ENCODE assay signal across 3 cellular contexts in the genomic region with DNA sequence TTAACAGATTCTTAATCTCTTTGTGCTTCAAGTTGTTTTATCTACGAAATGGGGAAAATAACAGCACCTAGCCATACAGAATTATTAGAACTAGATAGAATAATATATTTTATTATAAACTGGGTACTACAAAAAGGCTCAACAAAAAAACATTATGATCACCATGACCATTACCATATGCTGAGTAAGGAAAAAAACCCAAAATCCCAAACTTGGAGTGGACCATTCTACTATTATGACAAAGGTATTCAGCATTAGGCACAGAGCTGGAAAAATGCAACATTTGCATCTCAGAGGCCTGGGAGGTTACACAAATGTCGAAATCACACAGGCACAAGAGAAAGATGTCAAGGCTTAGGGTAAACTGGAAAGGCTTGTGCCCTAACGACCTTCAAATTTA.
TF ChIP-seq lines count a peak whose summit lies in the region.

No MANE protein-coding gene starts in this region.

TF ChIP-seq in HepG2, 621 proteins besides CTCF, POLR2A, EP300 and RAD21:
- TF ChIP-seq ZFP90 (CRISPR knock-in tag; IDR thresholded peaks at IDR 0.05; ENCODE audit: borderline replicate concordance) (no peak), ZBTB7B (CRISPR knock-in tag; IDR thresholded peaks at IDR 0.05) (no peak), NCOA1 (CRISPR knock-in tag; IDR thresholded peaks at IDR 0.05) (no peak), GTF3A (CRISPR knock-in tag; conservative IDR thresholded peaks at IDR 0.05) (no peak), ZNF7 (CRISPR knock-in tag; IDR thresholded peaks at IDR 0.05) (no peak), ETV6 (CRISPR knock-in tag; conservative IDR thresholded peaks at IDR 0.05) (no peak), MAFK (conservative IDR thresholded peaks at IDR 0.05 in 1 of 2, IDR thresholded peaks at IDR 0.05 in 1 of 2; ENCODE audit: low read length in 2 of 2) (peak; percentile 86 to 91), ARNT (IDR thresholded peaks at IDR 0.05) (no peak), MAFF (IDR thresholded peaks at IDR 0.05; ENCODE audit: low read depth, low read length) (peak; percentile 85)
- TF ChIP-seq, protein P1, sequence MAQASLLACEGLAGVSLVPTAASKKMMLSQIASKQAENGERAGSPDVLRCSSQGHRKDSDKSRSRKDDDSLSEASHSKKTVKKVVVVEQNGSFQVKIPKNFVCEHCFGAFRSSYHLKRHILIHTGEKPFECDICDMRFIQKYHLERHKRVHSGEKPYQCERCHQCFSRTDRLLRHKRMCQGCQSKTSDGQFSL (CRISPR knock-in tag; IDR thresholded peaks at IDR 0.05): no peak
- TF ChIP-seq, protein P2, sequence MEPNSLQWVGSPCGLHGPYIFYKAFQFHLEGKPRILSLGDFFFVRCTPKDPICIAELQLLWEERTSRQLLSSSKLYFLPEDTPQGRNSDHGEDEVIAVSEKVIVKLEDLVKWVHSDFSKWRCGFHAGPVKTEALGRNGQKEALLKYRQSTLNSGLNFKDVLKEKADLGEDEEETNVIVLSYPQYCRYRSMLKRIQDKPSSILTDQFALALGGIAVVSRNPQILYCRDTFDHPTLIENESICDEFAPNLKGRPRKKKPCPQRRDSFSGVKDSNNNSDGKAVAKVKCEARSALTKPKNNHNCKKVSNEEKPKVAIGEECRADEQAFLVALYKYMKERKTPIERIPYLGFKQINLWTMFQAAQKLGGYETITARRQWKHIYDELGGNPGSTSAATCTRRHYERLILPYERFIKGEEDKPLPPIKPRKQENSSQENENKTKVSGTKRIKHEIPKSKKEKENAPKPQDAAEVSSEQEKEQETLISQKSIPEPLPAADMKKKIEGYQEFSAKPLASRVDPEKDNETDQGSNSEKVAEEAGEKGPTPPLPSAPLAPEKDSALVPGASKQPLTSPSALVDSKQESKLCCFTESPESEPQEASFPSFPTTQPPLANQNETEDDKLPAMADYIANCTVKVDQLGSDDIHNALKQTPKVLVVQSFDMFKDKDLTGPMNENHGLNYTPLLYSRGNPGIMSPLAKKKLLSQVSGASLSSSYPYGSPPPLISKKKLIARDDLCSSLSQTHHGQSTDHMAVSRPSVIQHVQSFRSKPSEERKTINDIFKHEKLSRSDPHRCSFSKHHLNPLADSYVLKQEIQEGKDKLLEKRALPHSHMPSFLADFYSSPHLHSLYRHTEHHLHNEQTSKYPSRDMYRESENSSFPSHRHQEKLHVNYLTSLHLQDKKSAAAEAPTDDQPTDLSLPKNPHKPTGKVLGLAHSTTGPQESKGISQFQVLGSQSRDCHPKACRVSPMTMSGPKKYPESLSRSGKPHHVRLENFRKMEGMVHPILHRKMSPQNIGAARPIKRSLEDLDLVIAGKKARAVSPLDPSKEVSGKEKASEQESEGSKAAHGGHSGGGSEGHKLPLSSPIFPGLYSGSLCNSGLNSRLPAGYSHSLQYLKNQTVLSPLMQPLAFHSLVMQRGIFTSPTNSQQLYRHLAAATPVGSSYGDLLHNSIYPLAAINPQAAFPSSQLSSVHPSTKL (CRISPR knock-in tag; IDR thresholded peaks at IDR 0.05): no peak

TF ChIP-seq in IMR-90, 13 proteins besides CTCF, POLR2A, EP300 and RAD21:
- no peak for TF ChIP-seq CHD1 (IDR thresholded peaks at IDR 0.05; ENCODE audit: low read depth, low read length)
- TF ChIP-seq MXI1 (IDR thresholded peaks at IDR 0.05; ENCODE audit: borderline replicate concordance, low read depth, low read length): no peak
- TF ChIP-seq CEBPB (IDR thresholded peaks at IDR 0.05; ENCODE audit: low read depth, low read length): no peak
- no peak for TF ChIP-seq BHLHE40 (IDR thresholded peaks at IDR 0.05; ENCODE audit: low read depth, low read length)
- no peak for TF ChIP-seq RCOR1 (IDR thresholded peaks at IDR 0.05; ENCODE audit: insufficient replicate concordance, low read length)
- peak; percentile 63; the same call in 1 of the 2 replicates for TF ChIP-seq MAFK (IDR thresholded peaks at IDR 0.05; ENCODE audit: low read depth, low read length)
- TF ChIP-seq NFE2L2 (IDR thresholded peaks at IDR 0.05; ENCODE audit: low read depth, low read length): no peak
- TF ChIP-seq FOS (IDR thresholded peaks at IDR 0.05; ENCODE audit: low read depth, low read length): no peak

TF ChIP-seq in H1, 55 proteins besides CTCF, POLR2A, EP300 and RAD21:
- TF ChIP-seq CEBPB (IDR thresholded peaks at IDR 0.05; ENCODE audit: low read depth, low read length) (0 out of 2 replicates have a peak, but pooled peaks have one; percentile 16), MAFK (IDR thresholded peaks at IDR 0.05; ENCODE audit: low read depth, low read length) (0 out of 2 replicates have a peak, but pooled peaks have one; percentile 2), TEAD4 (IDR thresholded peaks at IDR 0.05; ENCODE audit: low read depth, low read length) (no peak), PHF8 (conservative IDR thresholded peaks at IDR 0.05; ENCODE audit: low read depth, low read length) (no peak)
